14 cellular contexts compared by ENCODE assay signal in genomic region chr12:24560192-24560591, GRCh38.
DNase-seq lines count a peak whose midpoint lies in the region; ATAC-seq and TF ChIP-seq lines count a peak whose summit lies in the region.
"Had no signal": no experiment of that assay in that cellular context is flagged by ENCODE, and none has a peak within 500 bp of the region (broad histone marks: within the 10 kb centered on the region; RNA-seq: fewer than 3 reads in every experiment).

No MANE protein-coding gene starts in this region.

- H3K27ac ChIP-seq in lower lobe of right lung = peak overlapping the region; percentile 85
- peak overlapping the region in 2 of 3 donors; percentile 81 to 93 for H3K27ac ChIP-seq in thyroid gland

- TF ChIP-seq CTCF in choroid plexus epithelial cell (conservative IDR thresholded peaks at IDR 0.05; ENCODE audit: low read depth, low read length) (no peak), lower lobe of right lung (IDR thresholded peaks at IDR 0.05) (no peak), thyroid gland (IDR thresholded peaks at IDR 0.05) (no peak), foreskin fibroblast (IDR thresholded peaks at IDR 0.05; ENCODE audit: low read depth, low read length) (no peak)

- TF ChIP-seq POLR2A in thyroid gland (IDR thresholded peaks at IDR 0.05) = no peak

- ATAC-seq in lower lobe of right lung = no peak
- no peak for ATAC-seq in GM18511 (IDR thresholded peaks at IDR 0.05; ENCODE audit: unreplicated experiment)
- ATAC-seq: activated CD8-positive, alpha-beta T cell treated with anti-CD3 and anti-CD28 coated beads for 36 hours; mucosa of descending colon had no signal

- H3K36me3 ChIP-seq in lower lobe of right lung (no peaks in the 10 kb centered on the region), thyroid gland (no peaks in the 10 kb centered on the region)

- peak; percentile 19 for DNase-seq in NCI-H69 (lab: John Stamatoyannopoulos, UW)
- DNase-seq in choroid plexus epithelial cell (ENCODE audit: low read depth) = peak; percentile 41
- no peak for DNase-seq in lower lobe of right lung
- DNase-seq in thyroid gland = no peak
- DNase-seq in HT-29 (ENCODE audit: low spot score) = no peak
- no peak for DNase-seq in foreskin fibroblast
- DNase-seq: activated CD8-positive, alpha-beta T cell treated with anti-CD3 and anti-CD28 coated beads for 36 hours; activated effector memory CD4-positive, alpha-beta T cell treated with Interleukin-2 at 50 U/mL for 16 hours; KBM-7; mucosa of descending colon; NCI-H187; NCI-H774; T1000 had no signal

- H3K4me1 ChIP-seq in lower lobe of right lung = peaks cover 18% of the 10 kb centered on the region
- peaks cover under 1 to 11% of the 10 kb centered on the region in 2 donors for H3K4me1 ChIP-seq in thyroid gland

- H3K4me3 ChIP-seq in choroid plexus epithelial cell (ENCODE audit: low read depth, low read length) = peak overlapping the region; percentile 87
- no peak overlapping the region for H3K4me3 ChIP-seq in lower lobe of right lung
- H3K4me3 ChIP-seq in thyroid gland (replicated peaks in 1 of 3) = no peak overlapping the region
- H3K4me3 ChIP-seq in foreskin fibroblast (ENCODE audit: low read depth in 1 of 2, low read length in 2 of 2) = no peak overlapping the region
- H3K4me3 ChIP-seq: mucosa of descending colon had no signal

- H3K9me3 ChIP-seq in lower lobe of right lung (no peaks in the 10 kb centered on the region), thyroid gland (no peaks in the 10 kb centered on the region)
- H3K9me3 ChIP-seq: mucosa of descending colon had no signal

- intact Hi-C loops in lower lobe of right lung (cut with DNase I) = no loop called here
- intact Hi-C loops in thyroid gland (cut with DNase I) = no loop called here

- H3K27me3 ChIP-seq in lower lobe of right lung (ENCODE audit: low read depth) = peaks cover 6% of the 10 kb centered on the region
- no peaks in the 10 kb centered on the region for H3K27me3 ChIP-seq in thyroid gland

Comparison
In these comparisons a context has a peak if more than half of its experiments do, and no peak if none do; other contexts are left out.
1. DNase-seq: peak in NCI-H69 (single experiment) and choroid plexus epithelial cell (single experiment); none in lower lobe of right lung (single experiment), thyroid gland (0 of 2), HT-29 (single experiment) and foreskin fibroblast (0 of 2).